24 cellular contexts compared by ENCODE assay signal in the genomic region with DNA sequence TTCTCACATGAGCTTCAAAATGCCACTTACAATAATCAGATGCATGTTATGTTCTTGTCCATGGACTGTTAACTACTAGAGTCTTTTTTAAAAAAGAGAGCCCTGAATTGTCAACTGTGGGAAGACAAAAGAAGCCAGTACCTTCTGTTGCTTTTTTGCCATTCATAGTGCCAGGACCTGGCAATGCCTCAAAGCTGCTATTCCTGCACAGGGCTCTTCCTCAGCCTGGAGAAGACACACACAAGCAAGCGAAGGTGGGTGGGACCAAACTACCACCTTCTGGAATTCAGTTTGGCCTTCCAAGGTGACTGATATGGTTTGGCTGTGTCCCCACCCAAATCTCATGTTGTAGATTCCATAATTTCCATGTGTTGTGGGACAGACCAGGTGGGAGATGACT.
DNase-seq lines count a peak whose midpoint lies in the region; ATAC-seq and TF ChIP-seq lines count a peak whose summit lies in the region.
"Had no signal": no experiment of that assay in that cellular context is flagged by ENCODE, and none has a peak within 500 bp of the region (broad histone marks: within the 10 kb centered on the region; RNA-seq: fewer than 3 reads in every experiment).

No MANE protein-coding gene starts in this region.

- no peak overlapping the region for H4K91ac ChIP-seq in IMR-90 (ENCODE audit: insufficient read depth, low read depth, low read length)
- no peak overlapping the region for H4K91ac ChIP-seq in mesenchymal stem cell (ENCODE audit: low read length)

- H3K9me1 ChIP-seq in IMR-90 (ENCODE audit: insufficient read depth, low read length): peaks cover 5% of the 10 kb centered on the region; the same call in 1 of the 2 replicates

- dilution Hi-C loops in IMR-90 (cut with HindIII; ENCODE audit: low sequenced_read_pairs, unreplicated experiment): no loop called here

- intact Hi-C loops in IMR-90 (cut with micrococcal nuclease): no loop called here

- POLR2A ChIA-PET in IMR-90 (lab: Charles Lee; ENCODE audit: unreplicated experiment): no interaction called here
- POLR2A ChIA-PET in activated CD8-positive, alpha-beta T cell treated with anti-CD3 and anti-CD28 coated beads, Interleukin-2, amount 10 ng/mL, durations not matched to agents 7 days and 5 days (lab: Charles Lee): no interaction called here

- H4K8ac ChIP-seq in IMR-90 (ENCODE audit: low read depth in 2 of 2, low read length in 2 of 2) (no peak overlapping the region), mesenchymal stem cell (ENCODE audit: low read length) (no peak overlapping the region)

- no peaks in the 10 kb centered on the region for H3K36me3 Mint-ChIP-seq in activated CD8-positive, alpha-beta T cell treated with anti-CD3 and anti-CD28 coated beads, Interleukin-2, amount 10 ng/mL, durations not matched to agents 7 days and 5 days (ENCODE audit: low read depth)
- H3K36me3 Mint-ChIP-seq: CD4-positive, alpha-beta memory T cell had no signal

- no peaks in the 10 kb centered on the region for H3K9me3 Mint-ChIP-seq in activated CD8-positive, alpha-beta T cell treated with anti-CD3 and anti-CD28 coated beads, Interleukin-2, amount 10 ng/mL, durations not matched to agents 7 days and 5 days (ENCODE audit: insufficient read depth)
- H3K9me3 Mint-ChIP-seq: CD4-positive, alpha-beta memory T cell; CD8-positive, alpha-beta memory T cell had no signal

- H3K36me3 ChIP-seq in IMR-90 (ENCODE audit: control insufficient read depth, insufficient read depth, low read length) (peaks cover 21% of the 10 kb centered on the region; the same call in 1 of the 2 replicates), mesenchymal stem cell (ENCODE audit: control insufficient read depth in 1 of 2, insufficient read depth in 2 of 2, low read depth in 1 of 2, low read length in 2 of 2) (peaks cover 0 to 6% of the 10 kb centered on the region in 2 experiments)
- H3K36me3 ChIP-seq: BE2C had no signal

- H3K14ac ChIP-seq in IMR-90 (replicated peaks; ENCODE audit: low read depth, low read length): no peak overlapping the region
- H3K14ac ChIP-seq in mesenchymal stem cell (ENCODE audit: low read length in 2 of 2): no peak overlapping the region

- H3K4me2 ChIP-seq in IMR-90 (ENCODE audit: low read depth, low read length) (no peak overlapping the region), mesenchymal stem cell (ENCODE audit: low read length, poor library complexity, severe bottlenecking) (no peak overlapping the region)
- H3K4me2 ChIP-seq: BLaER1 had no signal

- peak overlapping the region; percentile 45; the same call in 1 of the 2 replicates for H3K18ac ChIP-seq in IMR-90 (ENCODE audit: low read depth, low read length)
- no peak overlapping the region for H3K18ac ChIP-seq in mesenchymal stem cell (ENCODE audit: low read depth in 1 of 2, low read length in 2 of 2)

- no peak for DNase-seq in IMR-90
- peak; percentile 74 for DNase-seq in cerebellum (ENCODE audit: low spot score)
- no peak for DNase-seq in mesenchymal stem cell
- no peak for DNase-seq in omental fat pad (ENCODE audit: low spot score)
- no peak for DNase-seq in SW 1271 (lab: John Stamatoyannopoulos, UW)
- DNase-seq in foreskin fibroblast: no peak
- DNase-seq in activated CD8-positive, alpha-beta T cell treated with anti-CD3 and anti-CD28 coated beads, Interleukin-2, amount 10 ng/mL, durations not matched to agents 7 days and 5 days: no peak
- DNase-seq: 8988T; ACHN; BE2C; CD4-positive, alpha-beta memory T cell; CD4-positive, CD25-positive, alpha-beta regulatory T cell; CD8-positive, alpha-beta memory T cell; COR-L47; DMS 273 treated with DMSO at 0.1 percent for 48 hours; DMS153; DMS53; DMS79; DND-41; EL; GF-D8 had no signal

- TF ChIP-seq RAD21 in IMR-90 (IDR thresholded peaks at IDR 0.05; ENCODE audit: low read length): no peak

- no peak overlapping the region for H3K27ac Mint-ChIP-seq in activated CD8-positive, alpha-beta T cell treated with anti-CD3 and anti-CD28 coated beads, Interleukin-2, amount 10 ng/mL, durations not matched to agents 7 days and 5 days
- H3K27ac Mint-ChIP-seq: CD4-positive, CD25-positive, alpha-beta regulatory T cell; CD8-positive, alpha-beta memory T cell had no signal

- no peak overlapping the region for H2BK15ac ChIP-seq in IMR-90 (ENCODE audit: low read depth, low read length)
- no peak overlapping the region for H2BK15ac ChIP-seq in mesenchymal stem cell (ENCODE audit: low read depth, poor library complexity, severe bottlenecking)

- H3K4me1 ChIP-seq in IMR-90 (ENCODE audit: control insufficient read depth, insufficient read depth, low read length): peaks cover 16% of the 10 kb centered on the region
- H3K4me1 ChIP-seq in mesenchymal stem cell (ENCODE audit: control insufficient read depth, insufficient read depth, low read depth, low read length): no peaks in the 10 kb centered on the region
- H3K4me1 ChIP-seq: BE2C, BLaER1 had no signal

- CTCF ChIA-PET in IMR-90 (lab: Yijun Ruan, JAX): no interaction called here
- CTCF ChIA-PET in activated CD8-positive, alpha-beta T cell treated with anti-CD3 and anti-CD28 coated beads, Interleukin-2, amount 10 ng/mL, durations not matched to agents 7 days and 5 days (lab: Charles Lee): no interaction called here

- H3K9me3 ChIP-seq in IMR-90 (ENCODE audit: control insufficient read depth, insufficient read depth, low read length) (no peaks in the 10 kb centered on the region), mesenchymal stem cell (ENCODE audit: control insufficient read depth, low read length) (no peaks in the 10 kb centered on the region)
- H3K9me3 ChIP-seq: BE2C had no signal

- H3K4me3 ChIP-seq in IMR-90 (ENCODE audit: insufficient read depth, low read depth, low read length): no peak overlapping the region
- no peak overlapping the region for H3K4me3 ChIP-seq in mesenchymal stem cell (ENCODE audit: insufficient read depth in 1 of 2, low read depth in 1 of 2, low read length in 2 of 2)
- H3K4me3 ChIP-seq in foreskin fibroblast (ENCODE audit: low read depth in 1 of 2, low read length in 2 of 2): no peak overlapping the region
- H3K4me3 ChIP-seq: BLaER1 had no signal

- H3K79me1 ChIP-seq in IMR-90 (ENCODE audit: low read depth in 1 of 2, low read length in 2 of 2) (peaks cover 6 to 9% of the 10 kb centered on the region in 2 experiments), mesenchymal stem cell (replicated peaks; ENCODE audit: low read length, poor library complexity, severe bottlenecking) (peaks cover 23% of the 10 kb centered on the region)

- H3K27me3 ChIP-seq in IMR-90 (ENCODE audit: control insufficient read depth, insufficient read depth, low read length) (no peaks in the 10 kb centered on the region), mesenchymal stem cell (ENCODE audit: control insufficient read depth in 1 of 2, insufficient read depth in 1 of 2, low read length in 2 of 2) (no peaks in the 10 kb centered on the region)
- H3K27me3 ChIP-seq: BE2C, BLaER1 had no signal

- H4K5ac ChIP-seq in IMR-90 (ENCODE audit: low read depth, low read length): no peak overlapping the region

- H3K9ac ChIP-seq in IMR-90 (ENCODE audit: low read depth, low read length): no peak overlapping the region
- no peak overlapping the region for H3K9ac ChIP-seq in mesenchymal stem cell (ENCODE audit: low read length)
- H3K9ac ChIP-seq: BLaER1 had no signal

- ATAC-seq in IMR-90 (ENCODE audit: low read depth) (no peak), omental fat pad (ENCODE audit: low FRiP score) (no peak)
- no peak for ATAC-seq in activated CD8-positive, alpha-beta T cell treated with anti-CD3 and anti-CD28 coated beads, Interleukin-2, amount 10 ng/mL, durations not matched to agents 7 days and 5 days

- H3K4me1 Mint-ChIP-seq in activated CD8-positive, alpha-beta T cell treated with anti-CD3 and anti-CD28 coated beads, Interleukin-2, amount 10 ng/mL, durations not matched to agents 7 days and 5 days (ENCODE audit: low read depth): no peaks in the 10 kb centered on the region
- H3K4me1 Mint-ChIP-seq: CD14-positive monocyte; CD4-positive, alpha-beta memory T cell; CD4-positive, CD25-positive, alpha-beta regulatory T cell; CD8-positive, alpha-beta memory T cell had no signal

- TF ChIP-seq POLR2A in IMR-90 (IDR thresholded peaks at IDR 0.05; ENCODE audit: low read depth, low read length): no peak

- WGBS in IMR-90 (ENCODE audit: extremely low coverage in 2 of 2, insufficient read length in 1 of 2), 2 experiments: no CpG with 5 or more reads among the region's 1 CpG
- 100% methylated on average over 1 of the region's 1 CpG for WGBS in mesenchymal stem cell

- no peaks in the 10 kb centered on the region for H3K27me3 Mint-ChIP-seq in activated CD8-positive, alpha-beta T cell treated with anti-CD3 and anti-CD28 coated beads, Interleukin-2, amount 10 ng/mL, durations not matched to agents 7 days and 5 days (ENCODE audit: low read depth)
- H3K27me3 Mint-ChIP-seq: CD4-positive, CD25-positive, alpha-beta regulatory T cell; CD8-positive, alpha-beta memory T cell had no signal

- H2BK5ac ChIP-seq in IMR-90 (ENCODE audit: low read depth, low read length, poor library complexity, severe bottlenecking) (no peak overlapping the region), mesenchymal stem cell (ENCODE audit: low read depth, low read length, poor library complexity, severe bottlenecking) (no peak overlapping the region)

- H2AFZ ChIP-seq in IMR-90 (replicated peaks; ENCODE audit: low read length, poor library complexity) (no peak overlapping the region), mesenchymal stem cell (ENCODE audit: low read depth, low read length) (no peak overlapping the region)

- H3K27ac ChIP-seq in 22Rv1 (peak overlapping the region; percentile 49), IMR-90 (ENCODE audit: insufficient read depth, low read length) (no peak overlapping the region), mesenchymal stem cell (ENCODE audit: low read length, poor library complexity, severe bottlenecking) (no peak overlapping the region)
- H3K27ac ChIP-seq: BLaER1 had no signal

- H3K56ac ChIP-seq in IMR-90 (ENCODE audit: extremely low read depth, insufficient read depth, low read length): no peak overlapping the region

- no peak overlapping the region for H3K4ac ChIP-seq in IMR-90 (ENCODE audit: low read depth, low read length)
- H3K4ac ChIP-seq in mesenchymal stem cell (ENCODE audit: low read depth in 1 of 2, low read length in 2 of 2): no peak overlapping the region

- no peak overlapping the region for H2AK9ac ChIP-seq in IMR-90 (replicated peaks; ENCODE audit: low read depth, low read length, poor library complexity)

- in situ Hi-C loops in IMR-90 (cut with MboI; ENCODE audit: low sequenced_read_pairs): no loop called here

- no peak overlapping the region for H2BK12ac ChIP-seq in mesenchymal stem cell (ENCODE audit: low read length in 2 of 2)

- no peak overlapping the region for H3K4me3 Mint-ChIP-seq in activated CD8-positive, alpha-beta T cell treated with anti-CD3 and anti-CD28 coated beads, Interleukin-2, amount 10 ng/mL, durations not matched to agents 7 days and 5 days
- H3K4me3 Mint-ChIP-seq: CD14-positive monocyte; CD4-positive, alpha-beta memory T cell; CD4-positive, CD25-positive, alpha-beta regulatory T cell; CD8-positive, alpha-beta memory T cell had no signal

- BruUV-seq in IMR-90 (replicated peaks; lab: Mats Ljungman, UMichigan): no TSS peak

- peak overlapping the region; percentile 58 for H2BK20ac ChIP-seq in IMR-90 (ENCODE audit: low read depth, low read length)

- H2BK120ac ChIP-seq in IMR-90 (ENCODE audit: low read depth, low read length) (no peak overlapping the region), mesenchymal stem cell (ENCODE audit: low read depth, low read length) (no peak overlapping the region)

- H4K20me1 ChIP-seq in IMR-90 (ENCODE audit: insufficient read depth, low read length): no peaks in the 10 kb centered on the region
- H4K20me1 ChIP-seq: BLaER1 had no signal

- H2AK5ac ChIP-seq in IMR-90 (ENCODE audit: low read depth, low read length): no peak overlapping the region
- peak overlapping the region; percentile 82 for H2AK5ac ChIP-seq in mesenchymal stem cell (ENCODE audit: low read length, severe bottlenecking)

- no peak overlapping the region for H3K23ac ChIP-seq in IMR-90 (ENCODE audit: low read depth, low read length)
- H3K23ac ChIP-seq in mesenchymal stem cell (ENCODE audit: low read length in 2 of 2): no peak overlapping the region

- TF ChIP-seq CTCF in 22Rv1 (IDR thresholded peaks at IDR 0.05) (no peak), IMR-90 (conservative IDR thresholded peaks at IDR 0.05; ENCODE audit: low read depth, low read length) (no peak), omental fat pad (IDR thresholded peaks at IDR 0.05) (no peak), foreskin fibroblast (IDR thresholded peaks at IDR 0.05; ENCODE audit: low read depth, low read length) (no peak)
